ENCODE assay signal across 15 cellular contexts in genomic region chr15:63997715-63998442, GRCh38. TPM values are rescaled to one million over a fixed set of nuclear protein-coding genes. Genes with fewer than 3 reads are reported as not detected.
DNase-seq lines count a peak whose midpoint lies in the region; ATAC-seq and TF ChIP-seq lines count a peak whose summit lies in the region.
"Had no signal": no experiment of that assay in that cellular context is flagged by ENCODE, and none has a peak within 500 bp of the region (broad histone marks: within the 10 kb centered on the region; RNA-seq: fewer than 3 reads in every experiment).

No MANE protein-coding gene starts in this region.

- TF ChIP-seq CTCF in RWPE2 (IDR thresholded peaks at IDR 0.05; ENCODE audit: poor library complexity, severe bottlenecking) (no peak), ascending aorta (IDR thresholded peaks at IDR 0.05) (no peak), esophagus squamous epithelium (IDR thresholded peaks at IDR 0.05) (no peak)

- no peak overlapping the region for H3K27ac ChIP-seq in RWPE2 (ENCODE audit: poor library complexity, severe bottlenecking)
- H3K27ac ChIP-seq in right cardiac atrium (ENCODE audit: low read length): peak overlapping the region; percentile 49
- H3K27ac ChIP-seq in subcutaneous abdominal adipose tissue (ENCODE audit: low read depth, low read length): peak overlapping the region; percentile 61
- H3K27ac ChIP-seq in ascending aorta: no peak overlapping the region
- no peak overlapping the region for H3K27ac ChIP-seq in esophagus squamous epithelium
- H3K27ac ChIP-seq: suprapubic skin had no signal

- no peaks in the 10 kb centered on the region for H3K36me3 Mint-ChIP-seq in activated naive CD4-positive, alpha-beta T cell treated with anti-CD3 and anti-CD28 coated beads, Interleukin-2, amount 50 U/mL, for 72 hours
- no peaks in the 10 kb centered on the region for H3K36me3 Mint-ChIP-seq in activated naive CD4-positive, alpha-beta T cell treated with anti-CD3 and anti-CD28 coated beads for 36 hours (ENCODE audit: low read depth)

- no peak for DNase-seq in activated naive CD4-positive, alpha-beta T cell treated with anti-CD3 and anti-CD28 coated beads, Interleukin-2, amount 50 U/mL, for 72 hours (ENCODE audit: low spot score in 2 of 2)
- DNase-seq in activated naive CD4-positive, alpha-beta T cell treated with anti-CD3 and anti-CD28 coated beads for 36 hours: no peak
- DNase-seq in RWPE2 (ENCODE audit: low spot score): no peak
- no peak for DNase-seq in right cardiac atrium
- DNase-seq in ascending aorta (ENCODE audit: low spot score in 2 of 2): no peak
- no peak for DNase-seq in H7
- DNase-seq in esophagus squamous epithelium (lab: John Stamatoyannopoulos, UW): no peak
- DNase-seq: activated CD4-positive, CD25-positive, alpha-beta regulatory T cell; anterior cingulate cortex; cortex of kidney; mesendoderm; NCI-H2171 treated with DMSO at 0.1 percent for 48 hours; nucleus accumbens had no signal

- H3K27me3 Mint-ChIP-seq in activated naive CD4-positive, alpha-beta T cell treated with anti-CD3 and anti-CD28 coated beads for 36 hours (ENCODE audit: low read depth): no peaks in the 10 kb centered on the region

- H3K4me3 ChIP-seq in RWPE2 (ENCODE audit: severe bottlenecking) (no peak overlapping the region), right cardiac atrium (ENCODE audit: low read length) (no peak overlapping the region), subcutaneous abdominal adipose tissue (ENCODE audit: low read depth in 1 of 5, low read length in 5 of 5) (no peak overlapping the region), ascending aorta (no peak overlapping the region), H7 (ENCODE audit: insufficient read depth, low read depth, low read length) (no peak overlapping the region), esophagus squamous epithelium (no peak overlapping the region)
- H3K4me3 ChIP-seq: suprapubic skin had no signal

- no peak overlapping the region for H3K27ac Mint-ChIP-seq in activated naive CD4-positive, alpha-beta T cell treated with anti-CD3 and anti-CD28 coated beads, Interleukin-2, amount 50 U/mL, for 72 hours
- H3K27ac Mint-ChIP-seq in activated naive CD4-positive, alpha-beta T cell treated with anti-CD3 and anti-CD28 coated beads for 36 hours: no peak overlapping the region

- H3K9me3 ChIP-seq in RWPE2 (ENCODE audit: severe bottlenecking): no peaks in the 10 kb centered on the region
- H3K9me3 ChIP-seq in right cardiac atrium (ENCODE audit: control insufficient read depth, low read length): no peaks in the 10 kb centered on the region
- H3K9me3 ChIP-seq in subcutaneous abdominal adipose tissue (ENCODE audit: control insufficient read depth in 5 of 5, low read length in 5 of 5): no peaks in the 10 kb centered on the region
- H3K9me3 ChIP-seq in ascending aorta: no peaks in the 10 kb centered on the region
- H3K9me3 ChIP-seq in esophagus squamous epithelium: no peaks in the 10 kb centered on the region
- H3K9me3 ChIP-seq: suprapubic skin had no signal

- no peaks in the 10 kb centered on the region for H3K4me1 ChIP-seq in RWPE2 (ENCODE audit: insufficient read depth, poor library complexity, severe bottlenecking)
- H3K4me1 ChIP-seq in right cardiac atrium (ENCODE audit: control insufficient read depth, insufficient read depth, low read length): peaks cover 23% of the 10 kb centered on the region
- H3K4me1 ChIP-seq in subcutaneous abdominal adipose tissue (ENCODE audit: control insufficient read depth in 5 of 5, insufficient read depth in 5 of 5, low read length in 5 of 5): peaks cover 9 to 37% (median 33%) of the 10 kb centered on the region in 5 donors
- no peaks in the 10 kb centered on the region for H3K4me1 ChIP-seq in ascending aorta
- peaks cover 5 to 46% (median 14%) of the 10 kb centered on the region in 3 donors for H3K4me1 ChIP-seq in esophagus squamous epithelium

- no peaks in the 10 kb centered on the region for H3K9me3 Mint-ChIP-seq in activated naive CD4-positive, alpha-beta T cell treated with anti-CD3 and anti-CD28 coated beads, Interleukin-2, amount 50 U/mL, for 72 hours
- H3K9me3 Mint-ChIP-seq in activated naive CD4-positive, alpha-beta T cell treated with anti-CD3 and anti-CD28 coated beads for 36 hours: no peaks in the 10 kb centered on the region

- H3K36me3 ChIP-seq in RWPE2 (ENCODE audit: low read depth): no peaks in the 10 kb centered on the region
- no peaks in the 10 kb centered on the region for H3K36me3 ChIP-seq in subcutaneous abdominal adipose tissue (ENCODE audit: control insufficient read depth in 5 of 5, insufficient read depth in 5 of 5, low read length in 5 of 5)
- H3K36me3 ChIP-seq in ascending aorta: no peaks in the 10 kb centered on the region
- no peaks in the 10 kb centered on the region for H3K36me3 ChIP-seq in H7 (replicated peaks; ENCODE audit: control insufficient read depth, insufficient read depth, low read length)
- no peaks in the 10 kb centered on the region for H3K36me3 ChIP-seq in esophagus squamous epithelium
- H3K36me3 ChIP-seq: suprapubic skin had no signal

- WGBS in right cardiac atrium: 83% methylated on average over 4 of the region's 4 CpGs
- 74 to 89% methylated on average over 3 to 4 of the region's 4 CpGs for WGBS in esophagus squamous epithelium, 2 donors

- ATAC-seq in activated naive CD4-positive, alpha-beta T cell treated with anti-CD3 and anti-CD28 coated beads, Interleukin-2, amount 50 U/mL, for 72 hours: peak; percentile 75 to 87
- ATAC-seq in RWPE2 (ENCODE audit: low read depth) (peak; percentile 74), right cardiac atrium (peak; percentile 30 to 46)

- H3K9ac ChIP-seq in subcutaneous abdominal adipose tissue (ENCODE audit: low read length in 5 of 5): no peak overlapping the region

- no peak for TF ChIP-seq POLR2A in esophagus squamous epithelium (IDR thresholded peaks at IDR 0.05)

- no peak overlapping the region for H3K4me3 Mint-ChIP-seq in activated naive CD4-positive, alpha-beta T cell treated with anti-CD3 and anti-CD28 coated beads for 36 hours

- H3K4me1 Mint-ChIP-seq in activated naive CD4-positive, alpha-beta T cell treated with anti-CD3 and anti-CD28 coated beads for 36 hours (ENCODE audit: low read depth): no peaks in the 10 kb centered on the region

- intact Hi-C loops in activated naive CD4-positive, alpha-beta T cell treated with anti-CD3 and anti-CD28 coated beads for 36 hours (cut with micrococcal nuclease): no loop called here
- intact Hi-C loops in right cardiac atrium (cut with DNase I): no loop called here
- intact Hi-C loops in ascending aorta (cut with DNase I): no loop called here
- intact Hi-C loops in esophagus squamous epithelium (cut with DNase I): no loop called here

- CTCF ChIA-PET in activated naive CD4-positive, alpha-beta T cell treated with anti-CD3 and anti-CD28 coated beads for 36 hours (lab: Charles Lee): no interaction called here

- H3K27me3 ChIP-seq in RWPE2 (ENCODE audit: insufficient read depth, poor library complexity, severe bottlenecking): no peaks in the 10 kb centered on the region
- H3K27me3 ChIP-seq in right cardiac atrium (ENCODE audit: control insufficient read depth, insufficient read depth): no peaks in the 10 kb centered on the region
- no peaks in the 10 kb centered on the region for H3K27me3 ChIP-seq in subcutaneous abdominal adipose tissue (ENCODE audit: control insufficient read depth in 5 of 5, insufficient read depth in 4 of 5, low read length in 5 of 5)
- no peaks in the 10 kb centered on the region for H3K27me3 ChIP-seq in ascending aorta
- H3K27me3 ChIP-seq in H7 (ENCODE audit: control insufficient read depth, insufficient read depth, low read length): no peaks in the 10 kb centered on the region
- no peaks in the 10 kb centered on the region for H3K27me3 ChIP-seq in esophagus squamous epithelium
- H3K27me3 ChIP-seq: suprapubic skin had no signal

RNA-seq across cellular contexts. Expression of gene DAPK2, which starts 48.4 kb away (rescaled TPM):
- 1 to 10 TPM in 1 of 2 donors, under 1 TPM in 1; 0.62 to 1.0 TPM for total RNA-seq in activated naive CD4-positive, alpha-beta T cell treated with anti-CD3 and anti-CD28 coated beads, Interleukin-2, amount 50 U/mL, for 72 hours
- total RNA-seq in activated naive CD4-positive, alpha-beta T cell treated with anti-CD3 and anti-CD28 coated beads for 36 hours: under 1 TPM in 1 of 2 experiments, not detected in 1; 0.44 TPM
- total RNA-seq in right cardiac atrium (10 to 100 TPM; 83.5 to 95.1 (median 88.1) TPM), ascending aorta (2.4 TPM), esophagus squamous epithelium (10 to 100 TPM in 2 of 4 donors, 1 to 10 TPM in 2; 1.9 to 12.9 (median 9.8) TPM)
- polyA plus RNA-seq in right cardiac atrium: 48.8 TPM
- 0.41 and 1.9 TPM in 2 replicates for total RNA-seq in H7 (2014; rRNA removed; shearing (Covaris generic))

Comparison
In these comparisons a context has a peak if more than half of its experiments do, and no peak if none do; other contexts are left out.
1. H3K27ac ChIP-seq: peak in right cardiac atrium (single experiment) and subcutaneous abdominal adipose tissue (single experiment); none in RWPE2 (single experiment), ascending aorta (0 of 2) and esophagus squamous epithelium (0 of 4).
2. RNA of gene DAPK2, which starts 48.4 kb away (total RNA-seq): 83.5 to 95.1 TPM in right cardiac atrium; 1.9 to 12.9 TPM in esophagus squamous epithelium, 2.4 TPM in ascending aorta (single experiment), 0.41 to 1.9 TPM in H7, 0.62 to 1.0 TPM in activated naive CD4-positive, alpha-beta T cell treated with anti-CD3 and anti-CD28 coated beads, Interleukin-2, amount 50 U/mL, for 72 hours and 0.44 TPM in activated naive CD4-positive, alpha-beta T cell treated with anti-CD3 and anti-CD28 coated beads for 36 hours; every median in the first group is over 4 times any median in the second.
3. Peak in every context shown above with its lines, with median percentiles within 50 percentile points of each other: ATAC-seq.